Comparison of ENCODE assay signal across 10 cellular contexts in genomic region chr10:68082815-68083395, GRCh38. TPM values are rescaled to one million over a fixed set of nuclear protein-coding genes. Genes with fewer than 3 reads are reported as not detected.
DNase-seq lines count a peak whose midpoint lies in the region; ATAC-seq, FAIRE-seq and TF ChIP-seq lines count a peak whose summit lies in the region.
"Had no signal": no experiment of that assay in that cellular context is flagged by ENCODE, and none has a peak within 500 bp of the region (broad histone marks: within the 10 kb centered on the region; RNA-seq: fewer than 3 reads in every experiment).

No MANE protein-coding gene starts in this region.

- no peaks in the 10 kb centered on the region for H3K36me3 Mint-ChIP-seq in mesothelial cell of epicardium
- H3K36me3 Mint-ChIP-seq: activated naive CD4-positive, alpha-beta T cell treated with anti-CD3 and anti-CD28 coated beads, Interleukin-2, amount 50 U/mL, for 24 hours had no signal

- no peaks in the 10 kb centered on the region for H3K36me3 ChIP-seq in bronchial epithelial cell (ENCODE audit: control insufficient read depth, insufficient read depth, low read length)

- no peak for DNase-seq in LNCaP clone FGC (ENCODE audit: low read depth)
- peak; percentile 35 for DNase-seq in bronchial epithelial cell (ENCODE audit: low read depth)
- no peak for DNase-seq in mesothelial cell of epicardium (ENCODE audit: low spot score in 2 of 2, unreplicated experiment in 2 of 2)
- no peak for DNase-seq in cortex of kidney (lab: John Stamatoyannopoulos, UW)
- DNase-seq in activated CD4-positive, alpha-beta T cell treated with anti-CD3 and anti-CD28 coated beads, Interleukin-2, amount 50 U/mL, for 48 hours, result no peak
- DNase-seq: NK-92 treated with Interleukin-12 subunit alpha and Interleukin-12 subunit beta, amount 100 ng/mL, for 24 hours had no signal

- H3K4me3 Mint-ChIP-seq in mesothelial cell of epicardium, result no peak overlapping the region
- H3K4me3 Mint-ChIP-seq: activated naive CD4-positive, alpha-beta T cell treated with anti-CD3 and anti-CD28 coated beads, Interleukin-2, amount 50 U/mL, for 24 hours had no signal

- peaks cover 2% of the 10 kb centered on the region for H3K4me1 Mint-ChIP-seq in mesothelial cell of epicardium

- ATAC-seq in GM21576 (IDR thresholded peaks at IDR 0.05; ENCODE audit: unreplicated experiment) (no peak), HG03196 (IDR thresholded peaks at IDR 0.05; ENCODE audit: unreplicated experiment) (no peak)

- peaks cover under 1% of the 10 kb centered on the region for H3K27me3 Mint-ChIP-seq in mesothelial cell of epicardium (ENCODE audit: low read depth)
- H3K27me3 Mint-ChIP-seq: activated naive CD4-positive, alpha-beta T cell treated with anti-CD3 and anti-CD28 coated beads, Interleukin-2, amount 50 U/mL, for 24 hours had no signal

- H3K27me3 ChIP-seq in bronchial epithelial cell (ENCODE audit: control insufficient read depth, insufficient read depth, low read length), result no peaks in the 10 kb centered on the region

- peak; percentile 58 for TF ChIP-seq CTCF in C4-2B (conservative IDR thresholded peaks at IDR 0.05)
- peak; percentile 48 for TF ChIP-seq CTCF in LNCaP clone FGC (IDR thresholded peaks at IDR 0.05; ENCODE audit: control insufficient read depth, extremely low read depth, insufficient read depth)
- TF ChIP-seq CTCF in bronchial epithelial cell (IDR thresholded peaks at IDR 0.05; ENCODE audit: insufficient read depth, low read length, severe bottlenecking), result no peak
- peak; percentile 34 for TF ChIP-seq CTCF in mesothelial cell of epicardium (IDR thresholded peaks at IDR 0.05; ENCODE audit: unreplicated experiment)

- no peak overlapping the region for H3K27ac Mint-ChIP-seq in mesothelial cell of epicardium
- H3K27ac Mint-ChIP-seq: activated naive CD4-positive, alpha-beta T cell treated with anti-CD3 and anti-CD28 coated beads, Interleukin-2, amount 50 U/mL, for 24 hours had no signal

- no peak overlapping the region for H3K27ac ChIP-seq in C4-2B

- no peak for FAIRE-seq in bronchial epithelial cell (lab: Jason Lieb, UNC)

- H3K4me3 ChIP-seq in LNCaP clone FGC (ENCODE audit: low read depth, low read length), result no peak overlapping the region
- H3K4me3 ChIP-seq in bronchial epithelial cell (ENCODE audit: low read depth, low read length), result no peak overlapping the region

- H3K9me3 Mint-ChIP-seq in mesothelial cell of epicardium, result no peaks in the 10 kb centered on the region
- H3K9me3 Mint-ChIP-seq: activated naive CD4-positive, alpha-beta T cell treated with anti-CD3 and anti-CD28 coated beads, Interleukin-2, amount 50 U/mL, for 24 hours had no signal

RNA-seq across cellular contexts. Expression of gene HERC4, which starts 7.8 kb away (rescaled TPM):
- total RNA-seq in bronchial epithelial cell (34.6 and 37.9 TPM in 2 replicates), mesothelial cell of epicardium (50.4 to 56.2 TPM (median 55.7 TPM) in 3 replicates)

RNA-seq across cellular contexts. Expression of gene MYPN, which starts 26.4 kb away (rescaled TPM):
- total RNA-seq in bronchial epithelial cell (not detected in 2 replicates), mesothelial cell of epicardium (not detected in 3 replicates)
